Comparison of ENCODE assay signal across 22 cellular contexts in genomic region chr13:113441661-113442060, GRCh38.
"Had no signal": no experiment of that assay in that cellular context is flagged by ENCODE, and none has a peak within 500 bp of the region (broad histone marks: within the 10 kb centered on the region; RNA-seq: fewer than 3 reads in every experiment).

No MANE protein-coding gene starts in this region.

- H3K4me1 ChIP-seq: neural progenitor cell, parathyroid adenoma had no signal

- H3K27ac Mint-ChIP-seq: mesothelial cell of epicardium; natural killer cell; neural progenitor cell; stimulated activated naive B cell treated with anti-CD40 and anti-IgM and Interleukin-4, amounts not matched to agents 10 μg/mL and 1 μg/mL and 100 μg/mL, for 72 hours; stimulated activated naive CD8-positive, alpha-beta T cell treated with anti-CD3 and anti-CD28 coated beads, Interleukin-15, amount 100 ng/mL, for 72 hours had no signal

- ATAC-seq: left colon; left ventricle myocardium superior; stimulated activated naive B cell treated with anti-CD40 and anti-IgM and Interleukin-4, amounts not matched to agents 10 μg/mL and 1 μg/mL and 100 μg/mL, for 72 hours; stimulated activated naive CD8-positive, alpha-beta T cell treated with anti-CD3 and anti-CD28 coated beads, Interleukin-15, amount 100 ng/mL, for 72 hours had no signal

- DNase-seq: caudate nucleus; cortex of kidney; effector CD8-positive, alpha-beta T cell; foreskin melanocyte; left colon; left ventricle myocardium superior; mammary epithelial cell; natural killer cell; occipital lobe; stimulated activated CD4-positive, alpha-beta T cell treated with anti-CD3 and anti-CD28 coated beads, Interleukin-15, amount 100 ng/mL, for 24 hours; stimulated activated CD4-positive, alpha-beta T cell treated with anti-CD3 and anti-CD28 coated beads, Interleukin-1b, Interleukin-23, amount 100 ng/mL, for 48 hours; stimulated activated CD4-positive, alpha-beta T cell treated with anti-CD3 and anti-CD28 coated beads, Interleukin-4, amount 100 ng/mL, for 24 hours; stimulated activated naive B cell treated with anti-CD40 and anti-IgM and Interleukin-4, amounts not matched to agents 10 μg/mL and 1 μg/mL and 100 μg/mL, for 72 hours; stimulated activated naive CD8-positive, alpha-beta T cell treated with anti-CD3 and anti-CD28 coated beads, Interleukin-15, amount 100 ng/mL, for 72 hours; substantia nigra; trophoblast cell had no signal

- H3K27me3 ChIP-seq: dorsolateral prefrontal cortex, hepatocyte, neural progenitor cell, right atrium auricular region had no signal

- H3K36me3 Mint-ChIP-seq: natural killer cell had no signal

- H3K9me3 ChIP-seq: right atrium auricular region had no signal

- H3K9me3 Mint-ChIP-seq: natural killer cell had no signal

- H3K36me3 ChIP-seq: neural progenitor cell had no signal

- H3K27me3 Mint-ChIP-seq: stimulated activated naive B cell treated with anti-CD40 and anti-IgM and Interleukin-4, amounts not matched to agents 10 μg/mL and 1 μg/mL and 100 μg/mL, for 72 hours; stimulated activated naive CD8-positive, alpha-beta T cell treated with anti-CD3 and anti-CD28 coated beads, Interleukin-15, amount 100 ng/mL, for 72 hours had no signal

- H3K4me3 Mint-ChIP-seq: mesothelial cell of epicardium; natural killer cell; neural progenitor cell; stimulated activated naive B cell treated with anti-CD40 and anti-IgM and Interleukin-4, amounts not matched to agents 10 μg/mL and 1 μg/mL and 100 μg/mL, for 72 hours; stimulated activated naive CD8-positive, alpha-beta T cell treated with anti-CD3 and anti-CD28 coated beads, Interleukin-15, amount 100 ng/mL, for 72 hours had no signal

- H3K27ac ChIP-seq: dorsolateral prefrontal cortex, hepatocyte, neural progenitor cell, parathyroid adenoma, right atrium auricular region had no signal

- H3K4me3 ChIP-seq: dorsolateral prefrontal cortex, hepatocyte, neural progenitor cell, right atrium auricular region had no signal

- H3K4me1 Mint-ChIP-seq: mesothelial cell of epicardium, natural killer cell, neural progenitor cell had no signal
